Comparison of ENCODE assay signal across 12 cellular contexts in genomic region chr12:10387498-10387897, GRCh38. TPM values are rescaled to one million over a fixed set of nuclear protein-coding genes. Genes with fewer than 3 reads are reported as not detected.
"Had no signal": no experiment of that assay in that cellular context is flagged by ENCODE, and none has a peak within 500 bp of the region (broad histone marks: within the 10 kb centered on the region; RNA-seq: fewer than 3 reads in every experiment).

No MANE protein-coding gene starts in this region.

RNA-seq across cellular contexts. Expression of gene KLRK1, which starts 2.3 kb away (rescaled TPM):
- total RNA-seq: activated CD4-positive, alpha-beta T cell treated with anti-CD3 and anti-CD28 coated beads, Interleukin-2, amount 10 ng/mL, durations not matched to agents 24 days and 14 days; ascending aorta; bronchial epithelial cell; M059J; PC-9; RPMI7951 had no signal

RNA-seq across cellular contexts. Expression of gene KLRC4, which starts 22.1 kb away (rescaled TPM):
- total RNA-seq: activated B cell treated with CpG ODN at 0.5 μM for 24 hours; activated CD4-positive, alpha-beta T cell treated with anti-CD3 and anti-CD28 coated beads, Interleukin-2, amount 10 ng/mL, durations not matched to agents 24 days and 14 days; activated naive CD4-positive, alpha-beta T cell treated with anti-CD3 and anti-CD28 coated beads for 36 hours; activated T-helper 17 cell treated with anti-CD3 and anti-CD28 coated beads, Interleukin-2, amount 50 U/mL, for 72 hours; ascending aorta; body of pancreas; bronchial epithelial cell; LHCN-M2; M059J; PC-9; RPMI7951 had no signal
- polyA plus RNA-seq: IgD-negative memory B cell had no signal

RNA-seq across cellular contexts. Expression of gene KLRC3, which starts 32.9 kb away (rescaled TPM):
- total RNA-seq: activated B cell treated with CpG ODN at 0.5 μM for 24 hours; activated CD4-positive, alpha-beta T cell treated with anti-CD3 and anti-CD28 coated beads, Interleukin-2, amount 10 ng/mL, durations not matched to agents 24 days and 14 days; activated naive CD4-positive, alpha-beta T cell treated with anti-CD3 and anti-CD28 coated beads for 36 hours; activated T-helper 17 cell treated with anti-CD3 and anti-CD28 coated beads, Interleukin-2, amount 50 U/mL, for 72 hours; ascending aorta; body of pancreas; bronchial epithelial cell; M059J; PC-9 had no signal
- polyA plus RNA-seq: IgD-negative memory B cell had no signal

RNA-seq across cellular contexts. Expression of gene KLRC2, which starts 48.3 kb away (rescaled TPM):
- total RNA-seq: activated B cell treated with CpG ODN at 0.5 μM for 24 hours; activated CD4-positive, alpha-beta T cell treated with anti-CD3 and anti-CD28 coated beads, Interleukin-2, amount 10 ng/mL, durations not matched to agents 24 days and 14 days; activated naive CD4-positive, alpha-beta T cell treated with anti-CD3 and anti-CD28 coated beads for 36 hours; activated T-helper 17 cell treated with anti-CD3 and anti-CD28 coated beads, Interleukin-2, amount 50 U/mL, for 72 hours; ascending aorta; bronchial epithelial cell; M059J; PC-9 had no signal
- polyA plus RNA-seq: IgD-negative memory B cell had no signal
